Comparison of ENCODE assay signal across 25 cellular contexts in genomic region chr9:77017505-77017894, GRCh38. TPM values are rescaled to one million over a fixed set of nuclear protein-coding genes. Genes with fewer than 3 reads are reported as not detected.
DNase-seq lines count a peak whose midpoint lies in the region; FAIRE-seq and TF ChIP-seq lines count a peak whose summit lies in the region.
"Had no signal": no experiment of that assay in that cellular context is flagged by ENCODE, and none has a peak within 500 bp of the region (broad histone marks: within the 10 kb centered on the region; RNA-seq: fewer than 3 reads in every experiment).

No MANE protein-coding gene starts in this region.

- TF ChIP-seq POLR2A in H1 (IDR thresholded peaks at IDR 0.05; ENCODE audit: control extremely low read depth in 1 of 2, low read depth in 2 of 2, low read length in 2 of 2): no peak
- no peak for TF ChIP-seq POLR2A in vagina (IDR thresholded peaks at IDR 0.05)

- TF ChIP-seq RAD21 in H1 (IDR thresholded peaks at IDR 0.05 in 1 of 2, conservative IDR thresholded peaks at IDR 0.05 in 1 of 2; ENCODE audit: low read depth in 2 of 2, low read length in 2 of 2): no peak

- no peak overlapping the region for H4K91ac ChIP-seq in H1 (replicated peaks; ENCODE audit: insufficient read length, low read length)

- no peak overlapping the region for H4K8ac ChIP-seq in H1 (ENCODE audit: extremely low read depth, insufficient read depth, low read length)

- WGBS in H1 (ENCODE audit: extremely low coverage in 1 of 2, insufficient coverage in 1 of 2, insufficient read length in 1 of 2, insufficient replicate concordance in 2 of 2, low coverage in 1 of 2, low lambda C conversion rate in 2 of 2, missing lambda C conversion rate in 1 of 2), 2 experiments: 3% methylated on average over 5 of the region's 5 CpGs; no CpG with 5 or more reads in 1 of the 2 experiments

- H4K20me1 ChIP-seq in H1 (replicated peaks in 1 of 2; ENCODE audit: control insufficient read depth in 1 of 2, insufficient read depth in 2 of 2, low read length in 2 of 2) (peaks cover 2 to 3% of the 10 kb centered on the region in 2 experiments), neural progenitor cell (ENCODE audit: low read depth) (peaks cover 93% of the 10 kb centered on the region)

- no peaks in the 10 kb centered on the region for H3K9me3 Mint-ChIP-seq in neural progenitor cell
- H3K9me3 Mint-ChIP-seq: activated naive CD8-positive, alpha-beta T cell treated with anti-CD3 and anti-CD28 coated beads, Interleukin-2, amount 10 ng/mL, durations not matched to agents 7 days and 5 days; activated T-helper 17 cell treated with anti-CD3 and anti-CD28 coated beads, Interleukin-2, amount 50 U/mL, for 72 hours; T-helper 1 cell treated with Interleukin-12 subunit alpha and Interleukin-12 subunit beta and Interleukin-4 antibody, amounts not matched to agents 30 μg/mL and 1 μg/mL, for 36 hours had no signal

- H3K27ac ChIP-seq in H1 (ENCODE audit: low read depth, low read length): no peak overlapping the region
- H3K27ac ChIP-seq in neural progenitor cell: no peak overlapping the region
- H3K27ac ChIP-seq in vagina: no peak overlapping the region
- H3K27ac ChIP-seq: dorsolateral prefrontal cortex, SJSA1, testis had no signal

- peak; percentile 31 for DNase-seq in GM10266 (ENCODE audit: extremely low spot score)
- DNase-seq in H7: peak; percentile 47
- DNase-seq in H1 (ENCODE audit: low read depth in 1 of 2, low spot score in 2 of 2): no peak
- DNase-seq in neural progenitor cell (ENCODE audit: low spot score): no peak
- DNase-seq in NCI-H1694 (lab: John Stamatoyannopoulos, UW): no peak
- no peak for DNase-seq in vagina (ENCODE audit: extremely low spot score in 2 of 2)
- DNase-seq in NCI-H82 treated with DMSO at 0.1 percent for 48 hours (lab: John Stamatoyannopoulos, UW; ENCODE audit: unreplicated experiment): no peak
- DNase-seq: activated naive CD8-positive, alpha-beta T cell treated with anti-CD3 and anti-CD28 coated beads, Interleukin-2, amount 10 ng/mL, durations not matched to agents 7 days and 5 days; CD4-positive, CD25-positive, alpha-beta regulatory T cell; cerebellar nuclear complex; dorsolateral prefrontal cortex; mesenchymal stem cell; MV-4-11; NCI-H146; testis had no signal

- H2BK12ac ChIP-seq in H1 (ENCODE audit: low read depth, low read length): 0 out of 2 replicates have a peak overlapping the region, but pooled peaks have one; percentile 19

- no peak overlapping the region for H3K27ac Mint-ChIP-seq in neural progenitor cell
- H3K27ac Mint-ChIP-seq: activated T-helper 17 cell treated with anti-CD3 and anti-CD28 coated beads, Interleukin-2, amount 50 U/mL, for 72 hours; CD4-positive, CD25-positive, alpha-beta regulatory T cell; stimulated activated memory B cell treated with anti-CD40 and anti-IgM and Interleukin-4, amounts not matched to agents 10 μg/mL and 1 μg/mL and 100 μg/mL, for 72 hours had no signal

- no peak for FAIRE-seq in H1 (lab: Jason Lieb, UNC)
- FAIRE-seq: endothelial cell of umbilical vein had no signal

- peaks cover 94% of the 10 kb centered on the region for H3K27me3 Mint-ChIP-seq in neural progenitor cell (ENCODE audit: insufficient read depth, low read depth)

- peaks cover 18 to 58% (median 41%) of the 10 kb centered on the region in 4 experiments for H3K4me1 ChIP-seq in H1 (replicated peaks in 1 of 4; ENCODE audit: control insufficient read depth in 3 of 4, insufficient read depth in 4 of 4, low read length in 3 of 4)
- peaks cover 48% of the 10 kb centered on the region for H3K4me1 ChIP-seq in neural progenitor cell
- peaks cover 39% of the 10 kb centered on the region for H3K4me1 ChIP-seq in vagina
- H3K4me1 ChIP-seq: SJSA1 had no signal

- no peaks in the 10 kb centered on the region for H3K79me2 ChIP-seq in H1 (ENCODE audit: control insufficient read depth in 1 of 2, insufficient read depth in 2 of 2, low read length in 2 of 2)
- no peaks in the 10 kb centered on the region for H3K79me2 ChIP-seq in neural progenitor cell (ENCODE audit: low read depth)

- H3K9ac ChIP-seq in H1 (replicated peaks in 1 of 4; ENCODE audit: extremely low read depth in 1 of 4, low read depth in 3 of 4, low read length in 3 of 4) (no peak overlapping the region), neural progenitor cell (no peak overlapping the region)

- no peak overlapping the region for H2AK5ac ChIP-seq in H1 (ENCODE audit: low read depth, low read length)

- H2BK5ac ChIP-seq in H1 (ENCODE audit: low read depth, low read length): no peak overlapping the region

- H3F3A ChIP-seq in neural progenitor cell (ENCODE audit: low read depth): peaks cover 67% of the 10 kb centered on the region

- POLR2A ChIA-PET in H1 (lab: Charles Lee; ENCODE audit: partially characterized antibody): interaction anchor here (0.9 to 1.8 kb wide), 2 partner anchors 8 to 161 kb away, joined by 3 to 4 read pairs; no protein-coding TSS in a partner anchor

- no peak for TF ChIP-seq CTCF in GM10266 (IDR thresholded peaks at IDR 0.05; ENCODE audit: control insufficient read depth, insufficient read depth, low read depth, missing control alignments)
- TF ChIP-seq CTCF in H1 (IDR thresholded peaks at IDR 0.05; ENCODE audit: control extremely low read depth in 1 of 3, insufficient read depth in 1 of 3, low read depth in 1 of 3, low read length in 3 of 3): no peak
- TF ChIP-seq CTCF in neural progenitor cell (IDR thresholded peaks at IDR 0.05): no peak
- TF ChIP-seq CTCF in vagina (IDR thresholded peaks at IDR 0.05): no peak

- H2BK15ac ChIP-seq in H1 (ENCODE audit: low read length): no peak overlapping the region

- H3K36me3 ChIP-seq in H7 (replicated peaks; ENCODE audit: control insufficient read depth, insufficient read depth, low read length) (no peaks in the 10 kb centered on the region), H1 (ENCODE audit: control insufficient read depth in 2 of 4, insufficient read depth in 4 of 4, low read length in 3 of 4) (peaks cover 0 to 9% (median 0%) of the 10 kb centered on the region in 4 experiments; a peak in 1 of 8 replicates), neural progenitor cell (no peaks in the 10 kb centered on the region), vagina (no peaks in the 10 kb centered on the region)
- H3K36me3 ChIP-seq: SJSA1 had no signal

- H3K23ac ChIP-seq in H1 (ENCODE audit: insufficient read length): no peak overlapping the region

- H3K4me3 ChIP-seq in H7 (ENCODE audit: insufficient read depth, low read depth, low read length) (no peak overlapping the region), H1 (ENCODE audit: extremely low read depth in 1 of 4, insufficient read depth in 2 of 4, low read depth in 3 of 4, low read length in 4 of 4) (peak overlapping the region; percentile 14 to 65 (median 26); a peak in 5 of 8 replicates), neural progenitor cell (no peak overlapping the region), vagina (no peak overlapping the region)
- H3K4me3 ChIP-seq: SJSA1 had no signal

- H3K56ac ChIP-seq in H1 (replicated peaks; ENCODE audit: insufficient read length, low read depth, low read length): no peak overlapping the region

- H4K5ac ChIP-seq in H1 (ENCODE audit: insufficient read length, low read depth, low read length): no peak overlapping the region

- H3K18ac ChIP-seq in H1 (ENCODE audit: extremely low read depth, low read length): no peak overlapping the region

- H3K36me3 Mint-ChIP-seq in neural progenitor cell: no peaks in the 10 kb centered on the region
- H3K36me3 Mint-ChIP-seq: CD4-positive, CD25-positive, alpha-beta regulatory T cell had no signal

- peak overlapping the region; percentile 78 for H3K4me3 Mint-ChIP-seq in neural progenitor cell
- H3K4me3 Mint-ChIP-seq: activated T-helper 17 cell treated with anti-CD3 and anti-CD28 coated beads, Interleukin-2, amount 50 U/mL, for 72 hours had no signal

- no peak overlapping the region for H2BK20ac ChIP-seq in H1 (ENCODE audit: low read length)

- intact Hi-C loops in vagina (cut with DNase I): no loop called here

- no peaks in the 10 kb centered on the region for H3K79me1 ChIP-seq in H1 (ENCODE audit: low read depth, low read length)

- CTCF ChIA-PET in H1 (lab: Charles Lee; ENCODE audit: partially characterized antibody): interaction anchor here (1.0 to 3.9 kb wide), 10 partner anchors 8 to 210 kb away, joined by 3 to 34 read pairs (median 5); no protein-coding TSS in a partner anchor

- H2AFZ ChIP-seq in H1 (ENCODE audit: low read length) (no peak overlapping the region), neural progenitor cell (replicated peaks) (no peak overlapping the region)

- H3K27me3 ChIP-seq in H7 (ENCODE audit: control insufficient read depth, insufficient read depth, low read length) (peaks cover 100% of the 10 kb centered on the region), H1 (replicated peaks in 1 of 4; ENCODE audit: control insufficient read depth in 3 of 4, extremely low read depth in 1 of 4, insufficient read depth in 3 of 4, low read length in 3 of 4) (peaks cover 91 to 99% (median 99%) of the 10 kb centered on the region in 4 experiments), neural progenitor cell (peaks cover 100% of the 10 kb centered on the region), vagina (peaks cover 45% of the 10 kb centered on the region)

- H3K14ac ChIP-seq in H1 (ENCODE audit: insufficient read length): no peak overlapping the region

- H3K4ac ChIP-seq in H1 (replicated peaks; ENCODE audit: insufficient read length, low read depth, low read length): no peak overlapping the region

- peaks cover 46% of the 10 kb centered on the region for H3K23me2 ChIP-seq in H1 (ENCODE audit: low read depth, low read length)

- H3K4me1 Mint-ChIP-seq in neural progenitor cell: peaks cover 56% of the 10 kb centered on the region

- H3K9me3 ChIP-seq in H1 (ENCODE audit: insufficient read depth in 2 of 2, low read depth in 1 of 2, low read length in 1 of 2): no peaks in the 10 kb centered on the region; a peak in 1 of 4 replicates
- no peaks in the 10 kb centered on the region for H3K9me3 ChIP-seq in neural progenitor cell (ENCODE audit: low read depth)
- H3K9me3 ChIP-seq in vagina: no peaks in the 10 kb centered on the region
- H3K9me3 ChIP-seq: SJSA1, testis had no signal

- H3K4me2 ChIP-seq in H1 (ENCODE audit: insufficient read depth in 1 of 2, low read depth in 2 of 2, low read length in 2 of 2) (peak overlapping the region; percentile 90 to 94), neural progenitor cell (no peak overlapping the region)

- TF ChIP-seq EP300 in H1 (IDR thresholded peaks at IDR 0.05; ENCODE audit: borderline replicate concordance in 1 of 2, low read depth in 2 of 2, low read length in 2 of 2): no peak

- H2BK120ac ChIP-seq in H1 (replicated peaks; ENCODE audit: low read depth, low read length): no peak overlapping the region

RNA-seq across cellular contexts. Expression of gene FOXB2, which starts 2.0 kb away (rescaled TPM):
- 0.90 TPM in 1 of 2 replicates, not detected in the other for total RNA-seq in H7 (2014; rRNA removed; shearing (Covaris generic))
- 0.22 and 0.25 TPM in 2 replicates for total RNA-seq in H1 (2021; fragmentation: NEBNext Ultra II Directional; extraction: Animal tissue kit (Norgen Biotek cat#: 25700))
- 0.15 and 0.30 TPM in 2 replicates for polyA plus RNA-seq in H1 (2011; rRNA removed)
- polyA plus RNA-seq in H1 (2011; cell fraction: cytosol; rRNA removed): 0.17 TPM
- 0.20 TPM for polyA plus RNA-seq in H1 (2011; cell fraction: nucleus; rRNA removed)
- 0.32 TPM in 1 of 4 replicates, not detected in the others for polyA plus RNA-seq in H1 (2012, experiment 1 of 2)
- 0.13 TPM for polyA plus RNA-seq in H1 (2012, experiment 2 of 2)
- 0.14 TPM for polyA plus RNA-seq in H1 (2013, experiment 1 of 2)
- polyA plus RNA-seq in H1 (2013, experiment 2 of 2): 0.13 TPM
- polyA minus RNA-seq in H1 (2011; rRNA and poly(A)+ RNA removed): not detected in 2 replicates
- not detected for polyA minus RNA-seq in H1 (2011; cell fraction: cytosol; rRNA and poly(A)+ RNA removed)
- 0.50 TPM for polyA minus RNA-seq in H1 (2011; cell fraction: nucleus; rRNA and poly(A)+ RNA removed)
- not detected in 2 replicates for total RNA-seq in neural progenitor cell (ENCODE audit: low replicate concordance)
- total RNA-seq in vagina: not detected
- total RNA-seq: activated naive CD8-positive, alpha-beta T cell treated with anti-CD3 and anti-CD28 coated beads, Interleukin-2, amount 10 ng/mL, durations not matched to agents 7 days and 5 days; activated T-helper 17 cell treated with anti-CD3 and anti-CD28 coated beads, Interleukin-2, amount 50 U/mL, for 72 hours; CD4-positive, CD25-positive, alpha-beta regulatory T cell; endothelial cell of umbilical vein; glomerular endothelial cell; HT-29; left lobe of liver; omental fat pad; RPMI7951; SJSA1; testis had no signal
- polyA plus RNA-seq: CD4-positive, CD25-positive, alpha-beta regulatory T cell; endothelial cell of umbilical vein had no signal

Comparison
In these comparisons a context has a peak if more than half of its experiments do, and no peak if none do; other contexts are left out.
1. DNase-seq: peak in GM10266 (single experiment) and H7 (single experiment); none in H1 (0 of 2), neural progenitor cell (single experiment), NCI-H1694 (single experiment), vagina (0 of 2) and NCI-H82 treated with DMSO at 0.1 percent for 48 hours (single experiment).
2. H3K4me3 ChIP-seq: peak in H1 (4 of 4); none in H7 (single experiment), neural progenitor cell (single experiment) and vagina (0 of 2).